ENCODE assay signal across 1 cellular context in genomic region chr9:136172412-136173079, GRCh38.
TF ChIP-seq lines count a peak whose summit lies in the region.

No MANE protein-coding gene starts in this region.

TF ChIP-seq in WTC11, 78 proteins besides CTCF, POLR2A, EP300 and RAD21 (continued from another document):
- TF ChIP-seq AFF4 (CRISPR knock-in tag; IDR thresholded peaks at IDR 0.05; ENCODE audit: borderline replicate concordance) (no peak), SMAD4 (CRISPR knock-in tag; IDR thresholded peaks at IDR 0.05) (no peak), NFATC4 (CRISPR knock-in tag; IDR thresholded peaks at IDR 0.05) (no peak), NR1H2 (CRISPR knock-in tag; IDR thresholded peaks at IDR 0.05) (no peak), ZNF423 (CRISPR knock-in tag; IDR thresholded peaks at IDR 0.05) (no peak), USF1 (CRISPR knock-in tag; IDR thresholded peaks at IDR 0.05) (no peak), GTF2I (CRISPR knock-in tag; conservative IDR thresholded peaks at IDR 0.05) (no peak), ARID4B (CRISPR knock-in tag; IDR thresholded peaks at IDR 0.05; ENCODE audit: borderline replicate concordance) (no peak), E2F1 (CRISPR knock-in tag; IDR thresholded peaks at IDR 0.05) (no peak), ZNF121 (CRISPR knock-in tag; IDR thresholded peaks at IDR 0.05) (no peak), SMAD3 (CRISPR knock-in tag; IDR thresholded peaks at IDR 0.05; ENCODE audit: borderline replicate concordance) (no peak), ZNF281 (CRISPR knock-in tag; IDR thresholded peaks at IDR 0.05) (no peak)
